In genomic region chr10:103975169-103975568, GRCh38 we compare ENCODE assay signal across 11 cellular contexts.
"Had no signal": no experiment of that assay in that cellular context is flagged by ENCODE, and none has a peak within 500 bp of the region (broad histone marks: within the 10 kb centered on the region; RNA-seq: fewer than 3 reads in every experiment).

No MANE protein-coding gene starts in this region.

- H3K4me3 Mint-ChIP-seq: activated naive CD4-positive, alpha-beta T cell treated with anti-CD3 and anti-CD28 coated beads, Interleukin-2, amount 10 ng/mL, durations not matched to agents 7 days and 5 days; nephron had no signal

- H3K36me3 ChIP-seq: cardiac muscle cell, gastroesophageal sphincter, right lobe of liver had no signal

- ATAC-seq: gastroesophageal sphincter, right lobe of liver had no signal

- H3K27ac Mint-ChIP-seq: activated naive CD4-positive, alpha-beta T cell treated with anti-CD3 and anti-CD28 coated beads, Interleukin-2, amount 10 ng/mL, durations not matched to agents 7 days and 5 days; nephron had no signal

- H3K27me3 Mint-ChIP-seq: activated naive CD4-positive, alpha-beta T cell treated with anti-CD3 and anti-CD28 coated beads, Interleukin-2, amount 10 ng/mL, durations not matched to agents 7 days and 5 days had no signal

- H3K27ac ChIP-seq: cardiac muscle cell, gastroesophageal sphincter, right lobe of liver had no signal

- H3K9me3 ChIP-seq: gastroesophageal sphincter, right lobe of liver had no signal

- H3K4me3 ChIP-seq: cardiac muscle cell, gastroesophageal sphincter, right lobe of liver, smooth muscle cell had no signal

- DNase-seq: activated CD4-positive, alpha-beta T cell treated with anti-CD3 and anti-CD28 coated beads for 4 hours; activated CD8-positive, alpha-beta memory T cell treated with anti-CD3 and anti-CD28 coated beads for 24 hours; activated naive CD4-positive, alpha-beta T cell treated with anti-CD3 and anti-CD28 coated beads, Interleukin-2, amount 10 ng/mL, durations not matched to agents 7 days and 5 days; erythroblast; islet precursor cell; right lobe of liver; T-helper 2 cell had no signal

- H3K9me3 Mint-ChIP-seq: activated naive CD4-positive, alpha-beta T cell treated with anti-CD3 and anti-CD28 coated beads, Interleukin-2, amount 10 ng/mL, durations not matched to agents 7 days and 5 days; nephron had no signal

- H3K27me3 ChIP-seq: cardiac muscle cell, gastroesophageal sphincter, right lobe of liver had no signal
